In the genomic region with DNA sequence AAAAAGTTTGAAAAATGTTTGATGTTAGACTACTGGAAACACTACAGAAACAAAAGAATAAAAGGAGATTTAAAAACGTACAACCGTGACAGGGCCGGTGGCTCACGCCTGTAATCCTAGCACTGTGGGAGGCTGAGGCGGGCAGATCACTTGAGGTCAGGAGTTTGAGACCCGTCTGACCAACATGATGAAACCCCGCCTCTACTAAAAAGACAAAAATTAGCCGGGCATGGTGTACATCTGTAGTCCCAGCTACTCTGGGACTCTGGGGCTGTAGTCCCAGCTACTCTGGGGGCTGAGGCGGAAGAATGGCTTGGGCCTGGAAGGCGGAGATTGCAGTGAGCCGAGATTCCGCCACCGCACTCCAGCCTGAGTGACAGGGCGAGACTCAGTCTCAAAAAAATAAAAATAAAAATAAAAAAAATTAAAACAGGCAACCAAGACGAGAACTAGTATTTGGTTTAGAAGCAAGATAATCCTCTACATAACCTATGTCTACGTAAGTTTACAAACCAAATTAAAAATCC, we compare ENCODE assay signal across 1 cellular context.
TF ChIP-seq lines count a peak whose summit lies in the region.

No MANE protein-coding gene starts in this region.

TF ChIP-seq in GM23338, 12 proteins besides CTCF, POLR2A, EP300 and RAD21 (continued from another document):
- TF ChIP-seq, protein P1, sequence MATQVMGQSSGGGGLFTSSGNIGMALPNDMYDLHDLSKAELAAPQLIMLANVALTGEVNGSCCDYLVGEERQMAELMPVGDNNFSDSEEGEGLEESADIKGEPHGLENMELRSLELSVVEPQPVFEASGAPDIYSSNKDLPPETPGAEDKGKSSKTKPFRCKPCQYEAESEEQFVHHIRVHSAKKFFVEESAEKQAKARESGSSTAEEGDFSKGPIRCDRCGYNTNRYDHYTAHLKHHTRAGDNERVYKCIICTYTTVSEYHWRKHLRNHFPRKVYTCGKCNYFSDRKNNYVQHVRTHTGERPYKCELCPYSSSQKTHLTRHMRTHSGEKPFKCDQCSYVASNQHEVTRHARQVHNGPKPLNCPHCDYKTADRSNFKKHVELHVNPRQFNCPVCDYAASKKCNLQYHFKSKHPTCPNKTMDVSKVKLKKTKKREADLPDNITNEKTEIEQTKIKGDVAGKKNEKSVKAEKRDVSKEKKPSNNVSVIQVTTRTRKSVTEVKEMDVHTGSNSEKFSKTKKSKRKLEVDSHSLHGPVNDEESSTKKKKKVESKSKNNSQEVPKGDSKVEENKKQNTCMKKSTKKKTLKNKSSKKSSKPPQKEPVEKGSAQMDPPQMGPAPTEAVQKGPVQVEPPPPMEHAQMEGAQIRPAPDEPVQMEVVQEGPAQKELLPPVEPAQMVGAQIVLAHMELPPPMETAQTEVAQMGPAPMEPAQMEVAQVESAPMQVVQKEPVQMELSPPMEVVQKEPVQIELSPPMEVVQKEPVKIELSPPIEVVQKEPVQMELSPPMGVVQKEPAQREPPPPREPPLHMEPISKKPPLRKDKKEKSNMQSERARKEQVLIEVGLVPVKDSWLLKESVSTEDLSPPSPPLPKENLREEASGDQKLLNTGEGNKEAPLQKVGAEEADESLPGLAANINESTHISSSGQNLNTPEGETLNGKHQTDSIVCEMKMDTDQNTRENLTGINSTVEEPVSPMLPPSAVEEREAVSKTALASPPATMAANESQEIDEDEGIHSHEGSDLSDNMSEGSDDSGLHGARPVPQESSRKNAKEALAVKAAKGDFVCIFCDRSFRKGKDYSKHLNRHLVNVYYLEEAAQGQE (IDR thresholded peaks at IDR 0.05; ENCODE audit: unreplicated experiment) = no peak
- TF ChIP-seq POLR2AphosphoS5 (IDR thresholded peaks at IDR 0.05; ENCODE audit: low read depth) (no peak), ZNF331 (CRISPR knock-in tag; IDR thresholded peaks at IDR 0.05; ENCODE audit: low read depth) (no peak), STAT1 (IDR thresholded peaks at IDR 0.05; ENCODE audit: unreplicated experiment) (no peak)
